In the genomic region with DNA sequence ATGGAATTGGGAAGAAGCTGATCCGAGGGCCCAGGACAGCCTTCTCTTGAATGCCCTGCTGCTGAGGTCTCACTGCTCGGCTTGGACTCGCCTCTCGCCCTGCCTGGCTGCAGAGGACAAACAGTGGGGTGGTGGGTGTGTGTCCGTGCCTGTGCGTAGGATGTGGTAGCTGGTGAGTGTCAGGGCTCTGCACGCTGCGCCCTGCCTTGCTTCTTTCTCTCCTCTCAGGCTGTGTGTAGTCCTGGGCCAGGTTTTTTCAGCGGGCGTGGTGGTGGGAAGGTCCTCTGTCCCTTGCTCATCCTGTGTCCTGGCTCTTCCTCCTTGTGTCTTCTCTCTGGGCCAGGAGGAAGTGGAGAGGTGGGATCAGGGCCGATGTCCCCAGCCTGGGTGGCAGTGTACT, we compare ENCODE assay signal across 15 cellular contexts. TPM values are rescaled to one million over a fixed set of nuclear protein-coding genes. Genes with fewer than 3 reads are reported as not detected.
"Had no signal": no experiment of that assay in that cellular context is flagged by ENCODE, and none has a peak within 500 bp of the region (broad histone marks: within the 10 kb centered on the region; RNA-seq: fewer than 3 reads in every experiment).

No MANE protein-coding gene starts in this region.

- H3K9me3 Mint-ChIP-seq: activated naive CD8-positive, alpha-beta T cell treated with anti-CD3 and anti-CD28 coated beads for 36 hours; neural crest cell; stimulated activated naive CD8-positive, alpha-beta T cell treated with anti-CD3 and anti-CD28 coated beads, Interleukin-15, amount 100 ng/mL, for 72 hours had no signal

- H3K4me1 Mint-ChIP-seq: activated naive CD8-positive, alpha-beta T cell treated with anti-CD3 and anti-CD28 coated beads for 36 hours had no signal

- ATAC-seq: activated CD4-positive, CD25-positive, alpha-beta regulatory T cell treated with anti-CD3 and anti-CD28 coated beads, Interleukin-2, amount 50 U/mL, for 24 hours; body of pancreas; right lobe of liver; stimulated activated naive CD8-positive, alpha-beta T cell treated with anti-CD3 and anti-CD28 coated beads, Interleukin-15, amount 100 ng/mL, for 72 hours; upper lobe of right lung had no signal

- H3K27ac Mint-ChIP-seq: activated naive CD8-positive, alpha-beta T cell treated with anti-CD3 and anti-CD28 coated beads for 36 hours had no signal

- H3K4me3 Mint-ChIP-seq: activated naive CD8-positive, alpha-beta T cell treated with anti-CD3 and anti-CD28 coated beads for 36 hours; stimulated activated naive CD8-positive, alpha-beta T cell treated with anti-CD3 and anti-CD28 coated beads, Interleukin-15, amount 100 ng/mL, for 72 hours had no signal

- H3K27me3 Mint-ChIP-seq: activated naive CD8-positive, alpha-beta T cell treated with anti-CD3 and anti-CD28 coated beads for 36 hours; stimulated activated naive CD8-positive, alpha-beta T cell treated with anti-CD3 and anti-CD28 coated beads, Interleukin-15, amount 100 ng/mL, for 72 hours had no signal

- DNase-seq: activated CD4-positive, alpha-beta T cell treated with anti-CD3 and anti-CD28 coated beads, Interleukin-2, amount 50 U/mL, for 4 hours; activated naive CD8-positive, alpha-beta T cell treated with anti-CD3 and anti-CD28 coated beads for 36 hours; amygdala; body of pancreas; central memory CD4-positive, alpha-beta T cell; colonic mucosa; hippocampal formation; kidney glomerular epithelial cell; ovary; stimulated activated naive CD8-positive, alpha-beta T cell treated with anti-CD3 and anti-CD28 coated beads, Interleukin-15, amount 100 ng/mL, for 72 hours; T-helper 9 cell; upper lobe of right lung had no signal

RNA-seq across cellular contexts. Expression of a gene that starts 44.8 kb away (rescaled TPM):
- total RNA-seq: body of pancreas had no signal
